In the genomic region with DNA sequence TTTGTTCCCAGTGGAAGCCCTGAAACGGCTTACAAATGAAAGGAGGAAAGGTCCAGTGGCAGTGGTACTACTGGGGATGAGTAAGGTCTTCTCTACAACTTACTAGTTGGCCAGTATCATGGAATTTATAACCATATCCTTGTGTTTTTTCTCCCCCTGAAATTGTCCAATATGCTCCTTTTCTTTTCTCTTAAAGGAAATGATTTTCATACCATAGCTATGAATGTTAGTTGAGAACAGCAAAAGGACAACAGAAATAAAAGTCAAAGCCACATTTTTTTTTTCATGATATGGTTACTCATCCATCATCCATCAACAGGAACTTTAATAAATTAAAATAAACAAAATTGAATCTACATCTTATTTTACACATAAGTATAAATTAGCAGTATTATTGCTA, we compare ENCODE assay signal across 1 cellular context.
TF ChIP-seq lines count a peak whose summit lies in the region.

No MANE protein-coding gene starts in this region.

TF ChIP-seq in endothelial cell of umbilical vein, 7 proteins besides CTCF, POLR2A, EP300 and RAD21 (continued from another document):
- peak; percentile 40 for TF ChIP-seq JUN (IDR thresholded peaks at IDR 0.05; ENCODE audit: borderline replicate concordance, insufficient read depth, insufficient read length, low read depth)
